ENCODE assay signal across 14 cellular contexts in genomic region chr6:35417979-35418661, GRCh38. TPM values are rescaled to one million over a fixed set of nuclear protein-coding genes. Genes with fewer than 3 reads are reported as not detected.
A peak's percentile ranks its signal among the peaks of the same experiment; 100 is the strongest.
DNase-seq lines count a peak whose midpoint lies in the region; ATAC-seq and TF ChIP-seq lines count a peak whose summit lies in the region.
"Had no signal": no experiment of that assay in that cellular context is flagged by ENCODE, and none has a peak within 500 bp of the region (broad histone marks: within the 10 kb centered on the region; RNA-seq: fewer than 3 reads in every experiment).

No MANE protein-coding gene starts in this region.

- CTCF ChIA-PET in IMR-90 (lab: Yijun Ruan, JAX) = interaction anchor here (0.6 to 2.6 kb wide), 2 partner anchors 31 to 1803 kb away, joined by 3 to 20 read pairs; no protein-coding TSS in a partner anchor

- H3K27ac Mint-ChIP-seq in activated T-helper 2 cell treated with anti-CD3 and anti-CD28 coated beads, Interferon-gamma antibody, Interleukin-2, Interleukin-4, amounts not matched to agents 10 μg/mL and 5 μg/mL and 100 μg/mL, durations not matched to agents 14 hours and 24 hours and 36 hours = peak overlapping the region; percentile 72

- ATAC-seq in IMR-90 (ENCODE audit: low read depth) = no peak

- POLR2A ChIA-PET in IMR-90 (lab: Charles Lee; ENCODE audit: unreplicated experiment) = no interaction called here

- H3K9me3 ChIP-seq in IMR-90 (ENCODE audit: control insufficient read depth, insufficient read depth, low read length) = no peaks in the 10 kb centered on the region
- H3K9me3 ChIP-seq: MG63, ovary, thoracic aorta had no signal

- H3K36me3 ChIP-seq in IMR-90 (ENCODE audit: control insufficient read depth, insufficient read depth, low read length) = peaks cover 42% of the 10 kb centered on the region
- H3K36me3 ChIP-seq: ovary had no signal

- no peak overlapping the region for H3K4me3 Mint-ChIP-seq in activated T-helper 2 cell treated with anti-CD3 and anti-CD28 coated beads, Interferon-gamma antibody, Interleukin-2, Interleukin-4, amounts not matched to agents 10 μg/mL and 5 μg/mL and 100 μg/mL, durations not matched to agents 14 hours and 24 hours and 36 hours (ENCODE audit: low read depth)
- H3K4me3 Mint-ChIP-seq: central memory CD8-positive, alpha-beta T cell had no signal

- peaks cover 39% of the 10 kb centered on the region for H3K4me1 Mint-ChIP-seq in activated T-helper 2 cell treated with anti-CD3 and anti-CD28 coated beads, Interferon-gamma antibody, Interleukin-2, Interleukin-4, amounts not matched to agents 10 μg/mL and 5 μg/mL and 100 μg/mL, durations not matched to agents 14 hours and 24 hours and 36 hours (ENCODE audit: low read depth)

- H4K91ac ChIP-seq in IMR-90 (ENCODE audit: insufficient read depth, low read depth, low read length) = peak overlapping the region; percentile 76

- H2BK5ac ChIP-seq in IMR-90 (ENCODE audit: low read depth, low read length, poor library complexity, severe bottlenecking) = peak overlapping the region; percentile 70

- no peaks in the 10 kb centered on the region for H3K9me3 Mint-ChIP-seq in activated T-helper 2 cell treated with anti-CD3 and anti-CD28 coated beads, Interferon-gamma antibody, Interleukin-2, Interleukin-4, amounts not matched to agents 10 μg/mL and 5 μg/mL and 100 μg/mL, durations not matched to agents 14 hours and 24 hours and 36 hours
- H3K9me3 Mint-ChIP-seq: central memory CD8-positive, alpha-beta T cell had no signal

- peaks cover 38% of the 10 kb centered on the region for H3K36me3 Mint-ChIP-seq in activated T-helper 2 cell treated with anti-CD3 and anti-CD28 coated beads, Interferon-gamma antibody, Interleukin-2, Interleukin-4, amounts not matched to agents 10 μg/mL and 5 μg/mL and 100 μg/mL, durations not matched to agents 14 hours and 24 hours and 36 hours (ENCODE audit: low read depth)

- H3K27me3 Mint-ChIP-seq in activated T-helper 2 cell treated with anti-CD3 and anti-CD28 coated beads, Interferon-gamma antibody, Interleukin-2, Interleukin-4, amounts not matched to agents 10 μg/mL and 5 μg/mL and 100 μg/mL, durations not matched to agents 14 hours and 24 hours and 36 hours (ENCODE audit: low read depth) = no peaks in the 10 kb centered on the region
- H3K27me3 Mint-ChIP-seq: central memory CD8-positive, alpha-beta T cell had no signal

- peak overlapping the region; percentile 85 for H3K27ac ChIP-seq in IMR-90 (ENCODE audit: insufficient read depth, low read length)
- H3K27ac ChIP-seq: ovary, thoracic aorta had no signal

- H2BK20ac ChIP-seq in IMR-90 (ENCODE audit: low read depth, low read length) = peak overlapping the region; percentile 77

- H3K14ac ChIP-seq in IMR-90 (replicated peaks; ENCODE audit: low read depth, low read length) = peak overlapping the region; percentile 82

- H2BK120ac ChIP-seq in IMR-90 (ENCODE audit: low read depth, low read length) = peak overlapping the region; percentile 86

- peak overlapping the region; percentile 89 for H3K4ac ChIP-seq in IMR-90 (ENCODE audit: low read depth, low read length)

- DNase-seq in C1 segment of cervical spinal cord (lab: John Stamatoyannopoulos, UW) = peak in 11 of 14 donors; percentile 11 to 70 (median 34)
- no peak for DNase-seq in IMR-90
- no peak for DNase-seq in activated T-helper 2 cell treated with anti-CD3 and anti-CD28 coated beads, Interferon-gamma antibody, Interleukin-2, Interleukin-4, amounts not matched to agents 10 μg/mL and 5 μg/mL and 100 μg/mL, durations not matched to agents 14 hours and 24 hours and 36 hours (ENCODE audit: low spot score)
- peak; percentile 43 for DNase-seq in midbrain (lab: John Stamatoyannopoulos, UW)
- no peak for DNase-seq in NCI-H446 (lab: John Stamatoyannopoulos, UW)
- no peak for DNase-seq in NCI-H2107 (lab: John Stamatoyannopoulos, UW)
- DNase-seq in NCI-H2171 treated with DMSO at 0.1 percent for 48 hours (lab: John Stamatoyannopoulos, UW) = no peak
- DNase-seq in GOT3 (lab: John Stamatoyannopoulos, UW) = no peak
- DNase-seq: MG63; NCI-H748 treated with DMSO at 0.1 percent for 48 hours; ovary; stimulated activated CD4-positive, alpha-beta T cell treated with anti-CD3 and anti-CD28 coated beads, Interleukin-4, amount 100 ng/mL, for 1 hour had no signal

- dilution Hi-C loops in IMR-90 (cut with HindIII; ENCODE audit: low sequenced_read_pairs, unreplicated experiment) = no loop called here

- peak overlapping the region; percentile 80; the same call in 1 of the 2 replicates for H3K23ac ChIP-seq in IMR-90 (ENCODE audit: low read depth, low read length)

- no peak overlapping the region for H3K9ac ChIP-seq in IMR-90 (ENCODE audit: low read depth, low read length)

- H4K8ac ChIP-seq in IMR-90 (ENCODE audit: low read depth in 2 of 2, low read length in 2 of 2) = peak overlapping the region; percentile 42 to 76; a peak in 2 of 4 replicates

- H3K27me3 ChIP-seq in IMR-90 (ENCODE audit: control insufficient read depth, insufficient read depth, low read length) = no peaks in the 10 kb centered on the region
- H3K27me3 ChIP-seq: MG63, ovary had no signal

- H3K9me1 ChIP-seq in IMR-90 (ENCODE audit: insufficient read depth, low read length) = peaks cover 45% of the 10 kb centered on the region

- H3K18ac ChIP-seq in IMR-90 (ENCODE audit: low read depth, low read length) = peak overlapping the region; percentile 17; the same call in 1 of the 2 replicates

- peak overlapping the region; percentile 35; the same call in 1 of the 2 replicates for H4K5ac ChIP-seq in IMR-90 (ENCODE audit: low read depth, low read length)

- no TSS peak for BruUV-seq in IMR-90 (replicated peaks; lab: Mats Ljungman, UMichigan)

- 98% methylated on average over 6 of the region's 14 CpGs; no CpG with 5 or more reads in 1 of the 2 experiments for WGBS in IMR-90 (ENCODE audit: extremely low coverage in 2 of 2, insufficient read length in 1 of 2), 2 experiments

- H2AK5ac ChIP-seq in IMR-90 (ENCODE audit: low read depth, low read length) = peak overlapping the region; percentile 97

- peaks cover 37 to 74% of the 10 kb centered on the region in 2 experiments for H3K79me1 ChIP-seq in IMR-90 (ENCODE audit: low read depth in 1 of 2, low read length in 2 of 2)

- H2BK15ac ChIP-seq in IMR-90 (ENCODE audit: low read depth, low read length) = peak overlapping the region; percentile 92; the same call in 2 of the 3 replicates

- no peak overlapping the region for H3K4me2 ChIP-seq in IMR-90 (ENCODE audit: low read depth, low read length)

- peaks cover 33% of the 10 kb centered on the region for H3K4me1 ChIP-seq in IMR-90 (ENCODE audit: control insufficient read depth, insufficient read depth, low read length)

- no peak for TF ChIP-seq POLR2A in IMR-90 (IDR thresholded peaks at IDR 0.05; ENCODE audit: low read depth, low read length)

- H2AK9ac ChIP-seq in IMR-90 (replicated peaks; ENCODE audit: low read depth, low read length, poor library complexity) = peak overlapping the region; percentile 46

- no peak overlapping the region for H3K4me3 ChIP-seq in IMR-90 (ENCODE audit: insufficient read depth, low read depth, low read length)
- H3K4me3 ChIP-seq: MG63, ovary, thoracic aorta had no signal

- in situ Hi-C loops in IMR-90 (cut with MboI; ENCODE audit: low sequenced_read_pairs) = no loop called here

- TF ChIP-seq CTCF in IMR-90 (conservative IDR thresholded peaks at IDR 0.05; ENCODE audit: low read depth, low read length) = no peak

- intact Hi-C loops in IMR-90 (cut with micrococcal nuclease) = no loop called here
- intact Hi-C loops in activated T-helper 2 cell treated with anti-CD3 and anti-CD28 coated beads, Interferon-gamma antibody, Interleukin-2, Interleukin-4, amounts not matched to agents 10 μg/mL and 5 μg/mL and 100 μg/mL, durations not matched to agents 14 hours and 24 hours and 36 hours (cut with micrococcal nuclease) = no loop called here

- no peak overlapping the region for H3K56ac ChIP-seq in IMR-90 (ENCODE audit: extremely low read depth, insufficient read depth, low read length)

- H2AFZ ChIP-seq in IMR-90 (replicated peaks; ENCODE audit: low read length, poor library complexity) = no peak overlapping the region

- TF ChIP-seq RAD21 in IMR-90 (IDR thresholded peaks at IDR 0.05; ENCODE audit: low read length) = no peak

- H4K20me1 ChIP-seq in IMR-90 (ENCODE audit: insufficient read depth, low read length) = peaks cover 7% of the 10 kb centered on the region

TF ChIP-seq in IMR-90, 13 proteins besides CTCF, POLR2A, EP300 and RAD21:
- TF ChIP-seq RCOR1 (IDR thresholded peaks at IDR 0.05; ENCODE audit: insufficient replicate concordance, low read length) (no peak), SMC3 (IDR thresholded peaks at IDR 0.05; ENCODE audit: low read depth, low read length) (no peak), ELK1 (IDR thresholded peaks at IDR 0.05; ENCODE audit: borderline replicate concordance, low read depth, low read length) (no peak), FOS (IDR thresholded peaks at IDR 0.05; ENCODE audit: low read depth, low read length) (no peak)

RNA-seq across cellular contexts. Expression of gene FANCE, which starts 34.0 kb away (rescaled TPM):
- 7.5 and 9.1 TPM in 2 replicates for total RNA-seq in IMR-90 (2012; rRNA removed)
- polyA plus RNA-seq in IMR-90 (2012; rRNA removed) = 6.8 and 7.1 TPM in 2 replicates
- 4.5 and 6.8 TPM in 2 replicates for polyA plus RNA-seq in IMR-90 (2012; cell fraction: cytosol; rRNA removed)
- polyA plus RNA-seq in IMR-90 (2012; cell fraction: nucleus; rRNA removed; ENCODE audit: low replicate concordance) = 5.0 and 6.6 TPM in 2 replicates
- total RNA-seq in activated T-helper 2 cell treated with anti-CD3 and anti-CD28 coated beads, Interferon-gamma antibody, Interleukin-2, Interleukin-4, amounts not matched to agents 10 μg/mL and 5 μg/mL and 100 μg/mL, durations not matched to agents 14 hours and 24 hours and 36 hours = 20.6 and 21.1 TPM in 2 replicates

RNA-seq across cellular contexts. Expression of gene RPL10A, which starts 50.1 kb away (rescaled TPM):
- total RNA-seq in IMR-90 (2012; rRNA removed) = 1,746 and 2,310 TPM in 2 replicates
- 3,153 and 3,261 TPM in 2 replicates for polyA plus RNA-seq in IMR-90 (2012; rRNA removed)
- polyA plus RNA-seq in IMR-90 (2012; cell fraction: cytosol; rRNA removed) = 1,705 and 1,838 TPM in 2 replicates
- 1,133 and 1,323 TPM in 2 replicates for polyA plus RNA-seq in IMR-90 (2012; cell fraction: nucleus; rRNA removed; ENCODE audit: low replicate concordance)
- total RNA-seq in activated T-helper 2 cell treated with anti-CD3 and anti-CD28 coated beads, Interferon-gamma antibody, Interleukin-2, Interleukin-4, amounts not matched to agents 10 μg/mL and 5 μg/mL and 100 μg/mL, durations not matched to agents 14 hours and 24 hours and 36 hours = 1,727 and 1,773 TPM in 2 replicates

Comparison
In these comparisons a context has a peak if more than half of its experiments do, and no peak if none do; other contexts are left out.
1. DNase-seq: peak in C1 segment of cervical spinal cord (11 of 14) and midbrain (single experiment); none in IMR-90 (single experiment), activated T-helper 2 cell treated with anti-CD3 and anti-CD28 coated beads, Interferon-gamma antibody, Interleukin-2, Interleukin-4, amounts not matched to agents 10 μg/mL and 5 μg/mL and 100 μg/mL, durations not matched to agents 14 hours and 24 hours and 36 hours (single experiment), NCI-H446 (0 of 2), NCI-H2107 (single experiment), NCI-H2171 treated with DMSO at 0.1 percent for 48 hours (single experiment) and GOT3 (single experiment).